In the genomic region with DNA sequence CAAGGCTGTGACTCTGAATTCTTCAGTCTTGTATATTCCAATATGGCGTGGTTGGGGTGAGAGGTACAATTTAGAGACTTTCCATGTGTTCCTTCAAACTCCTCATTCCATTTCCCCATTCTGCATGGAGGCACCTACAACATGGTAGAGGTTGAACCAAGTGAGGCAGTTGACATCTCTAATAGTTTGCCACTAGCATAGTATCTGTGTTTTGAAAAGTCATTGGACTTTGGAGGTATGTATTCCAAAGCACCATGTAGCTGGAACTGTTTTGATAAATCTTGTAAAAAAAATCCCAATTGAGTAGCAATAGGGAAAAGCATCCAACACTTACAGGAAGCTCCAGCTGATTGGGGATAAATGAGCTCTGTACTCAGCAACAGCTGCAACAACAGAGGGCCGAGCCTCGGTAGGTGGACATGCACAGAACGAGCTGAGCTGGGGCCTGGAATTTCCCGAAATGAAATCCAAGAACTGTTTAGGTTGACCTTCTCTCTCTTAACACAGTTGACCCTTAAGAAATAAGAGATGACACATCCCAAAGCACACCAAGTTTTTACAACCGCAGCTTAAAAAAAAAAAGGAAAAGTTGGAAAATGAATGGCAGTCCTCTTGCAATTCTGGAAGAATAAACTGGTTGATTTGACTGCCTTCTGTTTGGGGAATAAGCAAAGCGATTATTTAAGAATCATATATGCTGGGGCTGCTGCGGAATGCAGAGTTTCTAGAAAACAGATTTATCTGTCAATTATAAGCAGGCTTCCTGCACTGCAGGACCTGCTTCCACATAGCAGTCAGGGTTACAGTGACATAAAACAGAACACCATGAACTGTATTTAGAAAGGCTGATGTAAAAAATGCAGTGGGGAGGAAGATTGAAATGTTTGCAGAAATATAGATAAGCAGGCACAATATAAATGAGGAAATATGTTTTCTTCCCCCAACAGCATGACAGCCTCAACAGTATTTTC, we compare ENCODE assay signal across 10 cellular contexts.
DNase-seq lines count a peak whose midpoint lies in the region; ATAC-seq, FAIRE-seq and TF ChIP-seq lines count a peak whose summit lies in the region.
"Had no signal": no experiment of that assay in that cellular context is flagged by ENCODE, and none has a peak within 500 bp of the region (broad histone marks: within the 10 kb centered on the region; RNA-seq: fewer than 3 reads in every experiment).

No MANE protein-coding gene starts in this region.

- in situ Hi-C loops in HepG2 (cut with HindIII; ENCODE audit: extremely low pct_ligation_motif_present, low pct_unique_long_range_greater_than_20kb): no loop called here

- H3K27ac ChIP-seq in liver (ENCODE audit: low read depth in 1 of 2, low read length in 2 of 2) (peak overlapping the region in 1 of 2 donors; percentile 40), HepG2 (ENCODE audit: extremely low read length, insufficient read depth, low read length) (no peak overlapping the region), aorta (ENCODE audit: low read depth in 1 of 2, low read length in 2 of 2) (peak overlapping the region in 1 of 2 donors; percentile 32)

- intact Hi-C loops in HepG2 (cut with micrococcal nuclease; ENCODE audit: unreplicated experiment): no loop called here
- intact Hi-C loops in aorta (cut with DNase I): no loop called here

- peak in 1 of 2 donors; percentile 9 for TF ChIP-seq RAD21 in liver (IDR thresholded peaks at IDR 0.05)
- no peak for TF ChIP-seq RAD21 in HepG2 (CRISPR knock-in tag; IDR thresholded peaks at IDR 0.05)

- H3K9me3 ChIP-seq in liver (ENCODE audit: control insufficient read depth in 4 of 4, low read length in 3 of 4): no peaks in the 10 kb centered on the region
- H3K9me3 ChIP-seq in HepG2 (ENCODE audit: low read length): no peaks in the 10 kb centered on the region
- H3K9me3 ChIP-seq in aorta (ENCODE audit: control insufficient read depth, low read length): no peaks in the 10 kb centered on the region

- no peak for FAIRE-seq in HepG2 (lab: Jason Lieb, UNC)
- FAIRE-seq in bronchial epithelial cell (lab: Jason Lieb, UNC): no peak
- no peak for FAIRE-seq in D721Med (lab: Jason Lieb, UNC)

- peaks cover 8% of the 10 kb centered on the region for H3K4me1 Mint-ChIP-seq in activated T-cell treated with anti-CD3 and anti-CD28 coated beads, Interleukin-2, amount 50 U/mL, for 24 hours (ENCODE audit: low read depth)
- H3K4me1 Mint-ChIP-seq: CD14-positive monocyte had no signal

- no peak for ATAC-seq in HepG2
- ATAC-seq in aorta (ENCODE audit: low FRiP score): peak; percentile 45

- no peaks in the 10 kb centered on the region for H3K27me3 ChIP-seq in liver (ENCODE audit: control insufficient read depth in 4 of 4, insufficient read depth in 4 of 4, low read length in 3 of 4)
- no peaks in the 10 kb centered on the region for H3K27me3 ChIP-seq in HepG2 (ENCODE audit: control insufficient read depth in 1 of 2, insufficient read depth in 2 of 2, low read length in 2 of 2)
- H3K27me3 ChIP-seq in bronchial epithelial cell (ENCODE audit: control insufficient read depth, insufficient read depth, low read length): no peaks in the 10 kb centered on the region
- no peaks in the 10 kb centered on the region for H3K27me3 ChIP-seq in aorta (ENCODE audit: control insufficient read depth in 1 of 2, insufficient read depth in 2 of 2, low read length in 1 of 2)

- no peak for TF ChIP-seq POLR2A in HepG2 (IDR thresholded peaks at IDR 0.05; ENCODE audit: insufficient read depth in 1 of 2, low read depth in 2 of 2, low read length in 2 of 2)

- peaks cover 3% of the 10 kb centered on the region for H3K27me3 Mint-ChIP-seq in activated T-cell treated with anti-CD3 and anti-CD28 coated beads, Interleukin-2, amount 50 U/mL, for 24 hours

- H2AFZ ChIP-seq in HepG2 (ENCODE audit: low read length): no peak overlapping the region

- H3K36me3 Mint-ChIP-seq in activated T-cell treated with anti-CD3 and anti-CD28 coated beads, Interleukin-2, amount 50 U/mL, for 24 hours (ENCODE audit: low read depth): no peaks in the 10 kb centered on the region
- H3K36me3 Mint-ChIP-seq: CD14-positive monocyte had no signal

- no peaks in the 10 kb centered on the region for H3K79me2 ChIP-seq in HepG2 (ENCODE audit: insufficient read depth, low read length)

- POLR2A ChIA-PET in HepG2 (lab: Yijun Ruan, JAX): no interaction called here

- H3K9ac ChIP-seq in liver (ENCODE audit: low read depth in 1 of 2, low read length in 2 of 2): no peak overlapping the region
- H3K9ac ChIP-seq in HepG2 (ENCODE audit: insufficient read depth, low read depth, low read length): no peak overlapping the region

- H3K36me3 ChIP-seq in liver (ENCODE audit: control insufficient read depth in 4 of 4, insufficient read depth in 3 of 4, low read depth in 1 of 4, low read length in 3 of 4) (no peaks in the 10 kb centered on the region), HepG2 (replicated peaks in 1 of 2; ENCODE audit: control insufficient read depth in 1 of 2, insufficient read depth in 2 of 2, low read length in 2 of 2) (no peaks in the 10 kb centered on the region), bronchial epithelial cell (ENCODE audit: control insufficient read depth, insufficient read depth, low read length) (no peaks in the 10 kb centered on the region), aorta (ENCODE audit: control insufficient read depth in 1 of 2, insufficient read depth in 2 of 2, low read length in 1 of 2) (no peaks in the 10 kb centered on the region)

- H3K27ac Mint-ChIP-seq in activated T-cell treated with anti-CD3 and anti-CD28 coated beads, Interleukin-2, amount 50 U/mL, for 24 hours: no peak overlapping the region
- H3K27ac Mint-ChIP-seq: CD14-positive monocyte; T-helper 1 cell treated with Interleukin-12 subunit alpha and Interleukin-12 subunit beta and Interleukin-4 antibody, amounts not matched to agents 30 μg/mL and 1 μg/mL, for 36 hours had no signal

- H3K9me3 Mint-ChIP-seq in activated T-cell treated with anti-CD3 and anti-CD28 coated beads, Interleukin-2, amount 50 U/mL, for 24 hours: no peaks in the 10 kb centered on the region
- H3K9me3 Mint-ChIP-seq: CD14-positive monocyte; T-helper 1 cell treated with Interleukin-12 subunit alpha and Interleukin-12 subunit beta and Interleukin-4 antibody, amounts not matched to agents 30 μg/mL and 1 μg/mL, for 36 hours had no signal

- no TSS peak for BruUV-seq in HepG2 (replicated peaks; lab: Mats Ljungman, UMichigan)

- CTCF ChIA-PET in HepG2 (lab: Yijun Ruan, JAX; ENCODE audit: low intra/inter-chr PET ratio, low total read pairs): no interaction called here

- H3K4me1 ChIP-seq in liver (ENCODE audit: control insufficient read depth in 4 of 4, insufficient read depth in 4 of 4, low read length in 3 of 4) (peaks cover 0 to 2% (median 0%) of the 10 kb centered on the region in 4 donors), HepG2 (ENCODE audit: insufficient read depth, low read length) (peaks cover 61% of the 10 kb centered on the region), aorta (ENCODE audit: control insufficient read depth in 1 of 2, insufficient read depth in 2 of 2, low read length in 2 of 2) (no peaks in the 10 kb centered on the region)

- H3K4me2 ChIP-seq in HepG2 (ENCODE audit: low read depth, low read length): no peak overlapping the region

- no peak for DNase-seq in HepG2 (ENCODE audit: low spot score)
- DNase-seq in bronchial epithelial cell (ENCODE audit: low read depth): peak; percentile 84
- peak; percentile 72 to 100 for DNase-seq in lung microvascular endothelial cell (ENCODE audit: low read depth in 2 of 2)
- peak; percentile 77 to 78 for DNase-seq in aorta
- no peak for DNase-seq in activated T-cell treated with anti-CD3 and anti-CD28 coated beads, Interleukin-2, amount 50 U/mL, for 24 hours
- no peak for DNase-seq in mucosa of gallbladder (ENCODE audit: low spot score)
- no peak for DNase-seq in D721Med (ENCODE audit: insufficient read length, low spot score)

- no peaks in the 10 kb centered on the region for H4K20me1 ChIP-seq in HepG2 (ENCODE audit: insufficient read depth, low read length)

- TF ChIP-seq CTCF in liver (IDR thresholded peaks at IDR 0.05; ENCODE audit: low read depth, low read length, missing input control) (no peak), HepG2 (CRISPR knock-in tag; IDR thresholded peaks at IDR 0.05) (no peak), bronchial epithelial cell (IDR thresholded peaks at IDR 0.05; ENCODE audit: insufficient read depth, low read length, severe bottlenecking) (no peak), D721Med (IDR thresholded peaks at IDR 0.05; ENCODE audit: insufficient read depth, missing control alignments) (no peak)

- 73% methylated on average over 8 of the region's 8 CpGs for WGBS in liver
- 95% methylated on average over 8 of the region's 8 CpGs for WGBS in HepG2 (ENCODE audit: low lambda C conversion rate)
- 20 to 24% methylated on average over 8 of the region's 8 CpGs for WGBS in aorta, 2 donors

- no peak overlapping the region for H3K4me3 Mint-ChIP-seq in activated T-cell treated with anti-CD3 and anti-CD28 coated beads, Interleukin-2, amount 50 U/mL, for 24 hours
- H3K4me3 Mint-ChIP-seq: CD14-positive monocyte; T-helper 1 cell treated with Interleukin-12 subunit alpha and Interleukin-12 subunit beta and Interleukin-4 antibody, amounts not matched to agents 30 μg/mL and 1 μg/mL, for 36 hours had no signal

- H3K4me3 ChIP-seq in liver (ENCODE audit: low read depth in 1 of 3, low read length in 3 of 3): no peak overlapping the region
- H3K4me3 ChIP-seq in HepG2 (replicated peaks in 1 of 3; ENCODE audit: insufficient read depth in 1 of 3, low read depth in 2 of 3, low read length in 3 of 3): no peak overlapping the region
- H3K4me3 ChIP-seq in bronchial epithelial cell (ENCODE audit: low read depth, low read length): no peak overlapping the region
- H3K4me3 ChIP-seq in aorta (ENCODE audit: low read length in 2 of 2): no peak overlapping the region

- no peak for TF ChIP-seq EP300 in HepG2 (IDR thresholded peaks at IDR 0.05; ENCODE audit: low read depth in 2 of 2, low read length in 2 of 2)
- no peak for TF ChIP-seq EP300 in HepG2 (CRISPR knock-in tag; IDR thresholded peaks at IDR 0.05; ENCODE audit: borderline replicate concordance)

TF ChIP-seq in liver, 16 proteins besides CTCF, POLR2A, EP300 and RAD21:
- TF ChIP-seq GABPA (IDR thresholded peaks at IDR 0.05 in 1 of 2, conservative IDR thresholded peaks at IDR 0.05 in 1 of 2) (no peak), NR2F2 (IDR thresholded peaks at IDR 0.05) (peak; percentile 25)
TF ChIP-seq in liver: peak in this region for 1.

TF ChIP-seq in HepG2, 621 proteins besides CTCF, POLR2A, EP300 and RAD21 (continues in another document):
- no peak for TF ChIP-seq PRMT3 (CRISPR knock-in tag; IDR thresholded peaks at IDR 0.05; ENCODE audit: borderline replicate concordance, low read depth)
- no peak for TF ChIP-seq WIZ (CRISPR knock-in tag; IDR thresholded peaks at IDR 0.05)
- no peak for TF ChIP-seq ZNF547 (CRISPR knock-in tag; IDR thresholded peaks at IDR 0.05)

Comparison
In these comparisons a context has a peak if more than half of its experiments do, and no peak if none do; other contexts are left out.
1. DNase-seq: peak in bronchial epithelial cell (single experiment), lung microvascular endothelial cell (2 of 2) and aorta (2 of 2); none in HepG2 (single experiment), activated T-cell treated with anti-CD3 and anti-CD28 coated beads, Interleukin-2, amount 50 U/mL, for 24 hours (single experiment), mucosa of gallbladder (single experiment) and D721Med (single experiment).